In the genomic region with DNA sequence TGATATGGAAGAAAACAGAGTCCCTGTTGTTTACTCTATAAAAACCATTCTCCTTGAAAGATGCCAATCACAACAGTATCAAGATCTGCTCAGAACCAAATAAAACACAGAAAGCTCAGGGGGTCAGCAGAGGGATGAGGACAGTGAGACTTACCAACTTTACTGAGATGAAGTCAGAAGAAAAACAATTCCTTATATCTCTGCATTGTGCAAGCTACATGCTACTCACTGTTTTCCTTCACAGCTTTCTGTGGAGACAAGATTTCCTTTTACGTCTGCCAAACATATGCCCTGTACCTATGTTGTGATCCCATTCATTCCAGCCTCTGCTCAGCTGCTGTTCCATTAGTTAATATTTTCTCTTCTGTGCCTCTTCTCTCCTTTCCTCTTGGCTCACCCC, we compare ENCODE assay signal across 21 cellular contexts.
DNase-seq lines count a peak whose midpoint lies in the region; ATAC-seq and TF ChIP-seq lines count a peak whose summit lies in the region.
"Had no signal": no experiment of that assay in that cellular context is flagged by ENCODE, and none has a peak within 500 bp of the region (broad histone marks: within the 10 kb centered on the region; RNA-seq: fewer than 3 reads in every experiment).

No MANE protein-coding gene starts in this region.

- H3K4me3 ChIP-seq in right atrium auricular region: no peak overlapping the region
- H3K4me3 ChIP-seq in rectal smooth muscle tissue (ENCODE audit: low read length): no peak overlapping the region
- no peak overlapping the region for H3K4me3 ChIP-seq in tibial artery
- H3K4me3 ChIP-seq: SJCRH30, smooth muscle cell, suprapubic skin had no signal

- no peak overlapping the region for H3K4me3 Mint-ChIP-seq in activated CD8-positive, alpha-beta T cell treated with anti-CD3 and anti-CD28 coated beads for 36 hours
- H3K4me3 Mint-ChIP-seq in activated T-helper 17 cell treated with anti-CD3 and anti-CD28 coated beads, Interleukin-2, amount 50 U/mL, for 72 hours: no peak overlapping the region
- H3K4me3 Mint-ChIP-seq: activated naive CD8-positive, alpha-beta T cell treated with anti-CD3 and anti-CD28 coated beads, Interleukin-2, amount 10 ng/mL, durations not matched to agents 7 days and 5 days; activated T-cell treated with anti-CD3 and anti-CD28 coated beads, Interleukin-2, amount 50 U/mL, for 72 hours; central memory CD8-positive, alpha-beta T cell; T-helper 17 cell had no signal

- H3K4me1 ChIP-seq in right atrium auricular region: peaks cover 0 to 66% of the 10 kb centered on the region in 2 donors
- peaks cover 7% of the 10 kb centered on the region for H3K4me1 ChIP-seq in rectal smooth muscle tissue (ENCODE audit: control insufficient read depth, insufficient read depth, low read length)
- H3K4me1 ChIP-seq in tibial artery: peaks cover 0 to 6% (median 0%) of the 10 kb centered on the region in 4 donors

- H3K9ac ChIP-seq in rectal smooth muscle tissue (ENCODE audit: low read length): no peak overlapping the region

- H3K27ac ChIP-seq in right atrium auricular region: peak overlapping the region; percentile 46 to 64
- H3K27ac ChIP-seq in rectal smooth muscle tissue (ENCODE audit: low read depth, low read length): peak overlapping the region; percentile 62
- H3K27ac ChIP-seq in tibial artery: no peak overlapping the region
- H3K27ac ChIP-seq: foreskin keratinocyte, SJCRH30 had no signal

- no peaks in the 10 kb centered on the region for H3K27me3 Mint-ChIP-seq in activated CD8-positive, alpha-beta T cell treated with anti-CD3 and anti-CD28 coated beads for 36 hours
- peaks cover 10% of the 10 kb centered on the region for H3K27me3 Mint-ChIP-seq in activated T-helper 17 cell treated with anti-CD3 and anti-CD28 coated beads, Interleukin-2, amount 50 U/mL, for 72 hours

- no peaks in the 10 kb centered on the region for H3K9me3 Mint-ChIP-seq in activated CD8-positive, alpha-beta T cell treated with anti-CD3 and anti-CD28 coated beads for 36 hours
- H3K9me3 Mint-ChIP-seq in activated T-helper 17 cell treated with anti-CD3 and anti-CD28 coated beads, Interleukin-2, amount 50 U/mL, for 72 hours: no peaks in the 10 kb centered on the region
- H3K9me3 Mint-ChIP-seq: activated naive CD8-positive, alpha-beta T cell treated with anti-CD3 and anti-CD28 coated beads, Interleukin-2, amount 10 ng/mL, durations not matched to agents 7 days and 5 days; activated T-cell treated with anti-CD3 and anti-CD28 coated beads, Interleukin-2, amount 50 U/mL, for 72 hours; central memory CD8-positive, alpha-beta T cell had no signal

- CTCF ChIA-PET in activated CD8-positive, alpha-beta T cell treated with anti-CD3 and anti-CD28 coated beads for 36 hours (lab: Charles Lee): interaction anchor here (1.4 kb wide), 1 partner anchor 11 kb away, joined by 4 read pairs; no protein-coding TSS in a partner anchor

- H3K36me3 Mint-ChIP-seq in activated CD8-positive, alpha-beta T cell treated with anti-CD3 and anti-CD28 coated beads for 36 hours (ENCODE audit: low read depth): no peaks in the 10 kb centered on the region
- H3K36me3 Mint-ChIP-seq in activated T-helper 17 cell treated with anti-CD3 and anti-CD28 coated beads, Interleukin-2, amount 50 U/mL, for 72 hours (ENCODE audit: low read depth): no peaks in the 10 kb centered on the region
- H3K36me3 Mint-ChIP-seq: activated naive CD8-positive, alpha-beta T cell treated with anti-CD3 and anti-CD28 coated beads, Interleukin-2, amount 10 ng/mL, durations not matched to agents 7 days and 5 days had no signal

- ATAC-seq in activated CD8-positive, alpha-beta T cell treated with anti-CD3 and anti-CD28 coated beads for 36 hours: no peak
- no peak for ATAC-seq in activated T-helper 17 cell treated with anti-CD3 and anti-CD28 coated beads, Interleukin-2, amount 50 U/mL, for 72 hours (replicated peaks)
- ATAC-seq: activated T-cell treated with anti-CD3 and anti-CD28 coated beads, Interleukin-2, amount 50 U/mL, for 72 hours; foreskin keratinocyte; PC-3; T-helper 17 cell had no signal

- H3K27me3 ChIP-seq in right atrium auricular region (no peaks in the 10 kb centered on the region), rectal smooth muscle tissue (ENCODE audit: control insufficient read depth, insufficient read depth, low read length) (no peaks in the 10 kb centered on the region), tibial artery (no peaks in the 10 kb centered on the region)
- H3K27me3 ChIP-seq: foreskin keratinocyte, SJCRH30, suprapubic skin had no signal

- no peaks in the 10 kb centered on the region for H3K9me3 ChIP-seq in right atrium auricular region
- H3K9me3 ChIP-seq in tibial artery: no peaks in the 10 kb centered on the region
- H3K9me3 ChIP-seq: suprapubic skin had no signal

- no peak for DNase-seq in right atrium auricular region (ENCODE audit: low spot score)
- no peak for DNase-seq in cardiac septum (ENCODE audit: low spot score)
- peak; percentile 45 for DNase-seq in fibroblast of peridontal ligament (ENCODE audit: extremely low read depth)
- no peak for DNase-seq in NCI-H345 (lab: John Stamatoyannopoulos, UW)
- no peak for DNase-seq in activated CD8-positive, alpha-beta T cell treated with anti-CD3 and anti-CD28 coated beads for 36 hours
- no peak for DNase-seq in tibial artery
- DNase-seq: activated naive CD8-positive, alpha-beta T cell treated with anti-CD3 and anti-CD28 coated beads, Interleukin-2, amount 10 ng/mL, durations not matched to agents 7 days and 5 days; activated T-cell treated with anti-CD3 and anti-CD28 coated beads, Interleukin-2, amount 50 U/mL, for 72 hours; effector CD4-positive, alpha-beta T cell; foreskin keratinocyte; NCI-H1092 treated with DMSO at 0.1 percent for 48 hours; NCI-H69; PC-3; SJCRH30; stimulated activated CD4-positive, alpha-beta T cell treated with anti-CD3 and anti-CD28 coated beads, Interleukin-4, amount 100 ng/mL, for 4 hours; T-helper 17 cell had no signal

- intact Hi-C loops in cardiac septum (cut with DNase I): no loop called here
- intact Hi-C loops in activated CD8-positive, alpha-beta T cell treated with anti-CD3 and anti-CD28 coated beads for 36 hours (cut with micrococcal nuclease): no loop called here
- intact Hi-C loops in tibial artery (cut with DNase I; ENCODE audit: low total_unique reads): no loop called here

- H3K4me1 Mint-ChIP-seq in activated CD8-positive, alpha-beta T cell treated with anti-CD3 and anti-CD28 coated beads for 36 hours (ENCODE audit: low read depth): peaks cover 10% of the 10 kb centered on the region
- H3K4me1 Mint-ChIP-seq in activated T-helper 17 cell treated with anti-CD3 and anti-CD28 coated beads, Interleukin-2, amount 50 U/mL, for 72 hours: peaks cover 4% of the 10 kb centered on the region
- H3K4me1 Mint-ChIP-seq: activated naive CD8-positive, alpha-beta T cell treated with anti-CD3 and anti-CD28 coated beads, Interleukin-2, amount 10 ng/mL, durations not matched to agents 7 days and 5 days; central memory CD8-positive, alpha-beta T cell had no signal

- TF ChIP-seq CTCF in right atrium auricular region (IDR thresholded peaks at IDR 0.05) (no peak), tibial artery (IDR thresholded peaks at IDR 0.05) (no peak)
- TF ChIP-seq CTCF in activated CD8-positive, alpha-beta T cell treated with anti-CD3 and anti-CD28 coated beads for 36 hours (IDR thresholded peaks at IDR 0.05): no peak

- H3K27ac Mint-ChIP-seq in activated CD8-positive, alpha-beta T cell treated with anti-CD3 and anti-CD28 coated beads for 36 hours: no peak overlapping the region
- no peak overlapping the region for H3K27ac Mint-ChIP-seq in activated T-helper 17 cell treated with anti-CD3 and anti-CD28 coated beads, Interleukin-2, amount 50 U/mL, for 72 hours
- H3K27ac Mint-ChIP-seq: activated naive CD8-positive, alpha-beta T cell treated with anti-CD3 and anti-CD28 coated beads, Interleukin-2, amount 10 ng/mL, durations not matched to agents 7 days and 5 days; activated T-cell treated with anti-CD3 and anti-CD28 coated beads, Interleukin-2, amount 50 U/mL, for 72 hours; T-helper 17 cell had no signal

- H3K36me3 ChIP-seq in right atrium auricular region: no peaks in the 10 kb centered on the region
- no peaks in the 10 kb centered on the region for H3K36me3 ChIP-seq in rectal smooth muscle tissue (ENCODE audit: control insufficient read depth, insufficient read depth, low read length)
- no peaks in the 10 kb centered on the region for H3K36me3 ChIP-seq in tibial artery
- H3K36me3 ChIP-seq: SJCRH30, suprapubic skin had no signal

- POLR2A ChIA-PET in activated CD8-positive, alpha-beta T cell treated with anti-CD3 and anti-CD28 coated beads for 36 hours (lab: Charles Lee): no interaction called here

Comparison
In these comparisons a context has a peak if more than half of its experiments do, and no peak if none do; other contexts are left out.
1. H3K27ac ChIP-seq: peak in right atrium auricular region (2 of 2) and rectal smooth muscle tissue (single experiment); none in tibial artery (0 of 2).